In the genomic region with DNA sequence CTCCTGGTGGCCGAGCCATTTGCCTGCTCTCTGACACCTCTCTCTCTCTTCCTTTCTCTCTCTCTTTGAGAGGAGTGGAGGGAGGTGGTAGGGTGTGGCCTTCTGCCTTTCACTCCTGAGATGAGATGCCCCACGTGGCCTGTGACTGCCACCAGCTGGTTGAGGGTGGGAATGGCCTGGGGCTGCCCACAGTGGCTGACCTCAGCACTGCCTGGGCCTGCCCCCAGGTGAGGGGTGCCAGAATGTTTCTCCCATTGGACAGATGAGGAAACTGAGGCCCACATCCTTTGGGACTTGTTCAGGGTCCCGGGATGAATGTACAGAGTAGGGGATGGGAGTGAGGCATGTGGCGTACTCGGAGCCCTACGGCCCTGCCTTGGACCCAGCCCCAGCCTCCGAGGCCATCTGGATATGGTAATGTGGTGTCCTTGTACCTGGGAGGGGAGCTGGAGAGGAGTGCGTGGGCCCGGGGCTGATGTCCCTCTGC, we compare ENCODE assay signal across 6 cellular contexts. TPM values are rescaled to one million over a fixed set of nuclear protein-coding genes. Genes with fewer than 3 reads are reported as not detected.
DNase-seq lines count a peak whose midpoint lies in the region; ATAC-seq and TF ChIP-seq lines count a peak whose summit lies in the region.

No MANE protein-coding gene starts in this region.

- DNase-seq in EL = peak; percentile 38
- DNase-seq in MG63 = peak; percentile 30
- peak in 1 of 3 donors; percentile 63 for DNase-seq in right lobe of liver

- H3K36me3 Mint-ChIP-seq in activated T-helper 17 cell treated with anti-CD3 and anti-CD28 coated beads, Interleukin-2, amount 50 U/mL, for 72 hours (ENCODE audit: low read depth) = no peaks in the 10 kb centered on the region

- 51% methylated on average over 5 of the region's 9 CpGs for WGBS in right lobe of liver (ENCODE audit: insufficient coverage, low coverage, low lambda C conversion rate, missing lambda C conversion rate)

- no peak overlapping the region for H3K27ac ChIP-seq in right lobe of liver

- no peaks in the 10 kb centered on the region for H3K27me3 ChIP-seq in MG63
- H3K27me3 ChIP-seq in right lobe of liver = no peaks in the 10 kb centered on the region

- H3K27me3 Mint-ChIP-seq in activated T-helper 17 cell treated with anti-CD3 and anti-CD28 coated beads, Interleukin-2, amount 50 U/mL, for 72 hours = no peaks in the 10 kb centered on the region

- H3K4me1 ChIP-seq in right lobe of liver = no peaks in the 10 kb centered on the region

- H3K36me3 ChIP-seq in MG63 = peaks cover 8% of the 10 kb centered on the region; the same call in 1 of the 2 replicates
- peaks cover 0 to 7% (median 2%) of the 10 kb centered on the region in 4 donors for H3K36me3 ChIP-seq in right lobe of liver

- no peaks in the 10 kb centered on the region for H3K9me3 Mint-ChIP-seq in activated T-helper 17 cell treated with anti-CD3 and anti-CD28 coated beads, Interleukin-2, amount 50 U/mL, for 72 hours

- no peak overlapping the region for H3K4me3 ChIP-seq in MG63
- H3K4me3 ChIP-seq in right lobe of liver = no peak overlapping the region

- no peak for TF ChIP-seq POLR2A in right lobe of liver (IDR thresholded peaks at IDR 0.05)

- no peak overlapping the region for H3K4me3 Mint-ChIP-seq in activated T-helper 17 cell treated with anti-CD3 and anti-CD28 coated beads, Interleukin-2, amount 50 U/mL, for 72 hours

- H3K9me3 ChIP-seq in MG63 (no peaks in the 10 kb centered on the region), right lobe of liver (no peaks in the 10 kb centered on the region)

- H3K4me1 Mint-ChIP-seq in activated T-helper 17 cell treated with anti-CD3 and anti-CD28 coated beads, Interleukin-2, amount 50 U/mL, for 72 hours = no peaks in the 10 kb centered on the region

- intact Hi-C loops in right lobe of liver (cut with DNase I) = no loop called here

- peak; percentile 50 for ATAC-seq in activated T-helper 17 cell treated with anti-CD3 and anti-CD28 coated beads, Interleukin-2, amount 50 U/mL, for 72 hours (replicated peaks)
- peak; percentile 71 to 92 (median 88) for ATAC-seq in right lobe of liver
- no peak for ATAC-seq in HG03457 (IDR thresholded peaks at IDR 0.05; ENCODE audit: unreplicated experiment)
- ATAC-seq in HG03135 (IDR thresholded peaks at IDR 0.05; ENCODE audit: unreplicated experiment) = no peak

- peak; percentile 39 to 67 (median 58) for TF ChIP-seq CTCF in right lobe of liver (IDR thresholded peaks at IDR 0.05)

- no peak overlapping the region for H3K27ac Mint-ChIP-seq in activated T-helper 17 cell treated with anti-CD3 and anti-CD28 coated beads, Interleukin-2, amount 50 U/mL, for 72 hours

RNA-seq across cellular contexts. Expression of a gene that starts 12.7 kb away (rescaled TPM):
- not detected in 2 replicates for total RNA-seq in MG63 (2014; rRNA removed; shearing (Covaris generic); ENCODE audit: low replicate concordance)
- not detected for total RNA-seq in activated T-helper 17 cell treated with anti-CD3 and anti-CD28 coated beads, Interleukin-2, amount 50 U/mL, for 72 hours
- total RNA-seq in right lobe of liver = not detected

RNA-seq across cellular contexts. Expression of a gene that starts 13.3 kb away (rescaled TPM):
- total RNA-seq in MG63 (2014; rRNA removed; shearing (Covaris generic); ENCODE audit: low replicate concordance) = 43.5 and 53.7 TPM in 2 replicates
- total RNA-seq in activated T-helper 17 cell treated with anti-CD3 and anti-CD28 coated beads, Interleukin-2, amount 50 U/mL, for 72 hours = 10 to 100 TPM in 1 of 2 donors, 1 to 10 TPM in 1; 7.5 to 14.3 TPM
- total RNA-seq in right lobe of liver = 10 to 100 TPM in 3 of 6 experiments, 1 to 10 TPM in 3; 6.4 to 20.5 (median 11.4) TPM

RNA-seq across cellular contexts. Expression of a gene that starts 56.5 kb away (rescaled TPM):
- 3.8 and 7.8 TPM in 2 replicates for total RNA-seq in MG63 (2014; rRNA removed; shearing (Covaris generic); ENCODE audit: low replicate concordance)
- total RNA-seq in activated T-helper 17 cell treated with anti-CD3 and anti-CD28 coated beads, Interleukin-2, amount 50 U/mL, for 72 hours = 10 to 100 TPM; 13.3 to 16.2 TPM
- total RNA-seq in right lobe of liver = 10 to 100 TPM; 10.6 to 20.1 (median 15.6) TPM

RNA-seq across cellular contexts. Expression of a gene that starts 56.7 kb away (rescaled TPM):
- 1.5 and 6.1 TPM in 2 replicates for total RNA-seq in MG63 (2014; rRNA removed; shearing (Covaris generic); ENCODE audit: low replicate concordance)
- 10 to 100 TPM; 11.3 to 18.2 TPM for total RNA-seq in activated T-helper 17 cell treated with anti-CD3 and anti-CD28 coated beads, Interleukin-2, amount 50 U/mL, for 72 hours
- total RNA-seq in right lobe of liver = 10 to 100 TPM in 2 of 6 experiments, 1 to 10 TPM in 4; 4.2 to 12.7 (median 9.2) TPM

RNA-seq across cellular contexts. Expression of a gene that starts 57.7 kb away (rescaled TPM):
- total RNA-seq in MG63 (2014; rRNA removed; shearing (Covaris generic); ENCODE audit: low replicate concordance) = 0.36 TPM in 1 of 2 replicates, not detected in the other
- under 1 TPM; 0.04 to 0.13 TPM for total RNA-seq in activated T-helper 17 cell treated with anti-CD3 and anti-CD28 coated beads, Interleukin-2, amount 50 U/mL, for 72 hours
- not detected for total RNA-seq in right lobe of liver

Comparison
In these comparisons a context has a peak if more than half of its experiments do, and no peak if none do; other contexts are left out.
1. ATAC-seq: peak in activated T-helper 17 cell treated with anti-CD3 and anti-CD28 coated beads, Interleukin-2, amount 50 U/mL, for 72 hours (single experiment) and right lobe of liver (4 of 4); none in HG03457 (single experiment) and HG03135 (single experiment).